Comparison of ENCODE assay signal across 8 cellular contexts in genomic region chr2:163182764-163183354, GRCh38.
A peak's percentile ranks its signal among the peaks of the same experiment; 100 is the strongest.
DNase-seq lines count a peak whose midpoint lies in the region; ATAC-seq and TF ChIP-seq lines count a peak whose summit lies in the region.
"Had no signal": no experiment of that assay in that cellular context is flagged by ENCODE, and none has a peak within 500 bp of the region (broad histone marks: within the 10 kb centered on the region; RNA-seq: fewer than 3 reads in every experiment).

No MANE protein-coding gene starts in this region.

- H3K9me3 Mint-ChIP-seq in activated naive CD8-positive, alpha-beta T cell treated with anti-CD3 and anti-CD28 coated beads for 36 hours, result no peaks in the 10 kb centered on the region

- no peaks in the 10 kb centered on the region for H3K27me3 Mint-ChIP-seq in activated naive CD8-positive, alpha-beta T cell treated with anti-CD3 and anti-CD28 coated beads for 36 hours

- no peak overlapping the region for H3K27ac Mint-ChIP-seq in activated naive CD8-positive, alpha-beta T cell treated with anti-CD3 and anti-CD28 coated beads for 36 hours

- TF ChIP-seq CTCF in GM12874 (IDR thresholded peaks at IDR 0.05; ENCODE audit: insufficient read depth, low read depth, low read length), result peak; percentile 31; the same call in 1 of the 2 replicates
- TF ChIP-seq CTCF in fibroblast of mammary gland (conservative IDR thresholded peaks at IDR 0.05; ENCODE audit: control insufficient read depth, insufficient read depth, low read depth, low read length), result peak; percentile 60

- ATAC-seq in HG02678 (IDR thresholded peaks at IDR 0.05; ENCODE audit: unreplicated experiment) (peak; percentile 82), left colon (no peak), HG03571 (IDR thresholded peaks at IDR 0.05; ENCODE audit: unreplicated experiment) (no peak)

- no peak overlapping the region for H3K4me3 ChIP-seq in fibroblast of mammary gland (ENCODE audit: control insufficient read depth, low read depth, low read length)
- H3K4me3 ChIP-seq: skin epidermis had no signal

- H3K4me1 Mint-ChIP-seq in activated naive CD8-positive, alpha-beta T cell treated with anti-CD3 and anti-CD28 coated beads for 36 hours, result no peaks in the 10 kb centered on the region

- peak; percentile 25 for DNase-seq in NCI-H82 treated with DMSO at 0.1 percent for 48 hours (lab: John Stamatoyannopoulos, UW; ENCODE audit: unreplicated experiment)
- peak; percentile 43 for DNase-seq in fibroblast of mammary gland (ENCODE audit: low read depth)
- no peak for DNase-seq in left colon
- DNase-seq in activated naive CD8-positive, alpha-beta T cell treated with anti-CD3 and anti-CD28 coated beads for 36 hours, result no peak

- intact Hi-C loops in left colon (cut with DNase I, micrococcal nuclease), result no loop called here

- H3K4me3 Mint-ChIP-seq in activated naive CD8-positive, alpha-beta T cell treated with anti-CD3 and anti-CD28 coated beads for 36 hours, result no peak overlapping the region

- no peaks in the 10 kb centered on the region for H3K36me3 Mint-ChIP-seq in activated naive CD8-positive, alpha-beta T cell treated with anti-CD3 and anti-CD28 coated beads for 36 hours

Comparison
In these comparisons a context has a peak if more than half of its experiments do, and no peak if none do; other contexts are left out.
1. DNase-seq: peak in NCI-H82 treated with DMSO at 0.1 percent for 48 hours (single experiment) and fibroblast of mammary gland (single experiment); none in left colon (0 of 2) and activated naive CD8-positive, alpha-beta T cell treated with anti-CD3 and anti-CD28 coated beads for 36 hours (single experiment).